8 cellular contexts compared by ENCODE assay signal in genomic region chr12:122225683-122226365, GRCh38. TPM values are rescaled to one million over a fixed set of nuclear protein-coding genes. Genes with fewer than 3 reads are reported as not detected.
A peak's percentile ranks its signal among the peaks of the same experiment; 100 is the strongest.
DNase-seq lines count a peak whose midpoint lies in the region; ATAC-seq and TF ChIP-seq lines count a peak whose summit lies in the region.

DIABLO (minus strand) TSS chr12:122226052; CDS start chr12:122226014, 38 bp downstream.

- peaks cover 6% of the 10 kb centered on the region for H3K36me3 Mint-ChIP-seq in activated naive CD4-positive, alpha-beta T cell treated with anti-CD3 and anti-CD28 coated beads, Interleukin-2, amount 50 U/mL, for 24 hours

- H3K4me3 Mint-ChIP-seq in activated naive CD4-positive, alpha-beta T cell treated with anti-CD3 and anti-CD28 coated beads, Interleukin-2, amount 50 U/mL, for 24 hours: peak within 1 kb of the TSS; percentile 85

- TF ChIP-seq POLR2A in suprapubic skin (IDR thresholded peaks at IDR 0.05): peak; percentile 89 to 95

- H3K4me1 ChIP-seq in suprapubic skin: peaks cover 23% of the 10 kb centered on the region

- H3K27ac ChIP-seq in suprapubic skin: peak within 1 kb of the TSS; percentile 97

- TF ChIP-seq CTCF in GM06990 (IDR thresholded peaks at IDR 0.05; ENCODE audit: insufficient read depth, low read length, poor library complexity, severe bottlenecking): no peak
- TF ChIP-seq CTCF in suprapubic skin (IDR thresholded peaks at IDR 0.05): no peak

- no peaks in the 10 kb centered on the region for H3K27me3 Mint-ChIP-seq in activated naive CD4-positive, alpha-beta T cell treated with anti-CD3 and anti-CD28 coated beads, Interleukin-2, amount 50 U/mL, for 24 hours

- H3K36me3 ChIP-seq in GM06990 (ENCODE audit: control insufficient read depth, insufficient read depth, low read length) (peaks cover 6% of the 10 kb centered on the region), suprapubic skin (peaks cover 26% of the 10 kb centered on the region)

- ATAC-seq in HG02588 (IDR thresholded peaks at IDR 0.05; ENCODE audit: unreplicated experiment) (peak; percentile 86), SK-N-SH treated with all-trans-retinoic acid at 6 μM for 48 hours (peak; percentile 94)

- H3K27me3 ChIP-seq in GM06990 (replicated peaks; ENCODE audit: control insufficient read depth, insufficient read depth, low read length): no peaks in the 10 kb centered on the region
- H3K27me3 ChIP-seq in suprapubic skin: no peaks in the 10 kb centered on the region

- H3K27ac Mint-ChIP-seq in activated naive CD4-positive, alpha-beta T cell treated with anti-CD3 and anti-CD28 coated beads, Interleukin-2, amount 50 U/mL, for 24 hours: peak within 1 kb of the TSS; percentile 91

- H3K4me3 ChIP-seq in GM06990 (replicated peaks; ENCODE audit: low read depth, low read length): peak within 1 kb of the TSS; percentile 97
- peak within 1 kb of the TSS; percentile 93 for H3K4me3 ChIP-seq in suprapubic skin

- DNase-seq in GM06990 (ENCODE audit: extremely low read depth, insufficient read length) (peak; percentile 99), NCI-H1092 (lab: John Stamatoyannopoulos, UW) (peak; percentile 98), germinal center (ENCODE audit: low spot score) (peak; percentile 97), nucleus accumbens (lab: John Stamatoyannopoulos, UW) (peak; percentile 85 to 100 (median 100)), suprapubic skin (ENCODE audit: low spot score in 2 of 2) (peak; percentile 100)

- no peaks in the 10 kb centered on the region for H3K9me3 ChIP-seq in suprapubic skin

- peaks cover 47% of the 10 kb centered on the region for H3K4me1 Mint-ChIP-seq in activated naive CD4-positive, alpha-beta T cell treated with anti-CD3 and anti-CD28 coated beads, Interleukin-2, amount 50 U/mL, for 24 hours

- H3K9me3 Mint-ChIP-seq in activated naive CD4-positive, alpha-beta T cell treated with anti-CD3 and anti-CD28 coated beads, Interleukin-2, amount 50 U/mL, for 24 hours: no peaks in the 10 kb centered on the region

- no peak for TF ChIP-seq EP300 in suprapubic skin (IDR thresholded peaks at IDR 0.05)

- no CpG with 5 or more reads among the region's 74 CpGs for WGBS in suprapubic skin

TF ChIP-seq in SK-N-SH treated with all-trans-retinoic acid at 6 μM for 48 hours, 23 proteins besides CTCF, POLR2A, EP300 and RAD21:
- TF ChIP-seq GLIS3 (CRISPR knock-in tag; IDR thresholded peaks at IDR 0.05) (0 out of 2 replicates have a peak, but pooled peaks have one; percentile 31), CSRNP3 (CRISPR knock-in tag; IDR thresholded peaks at IDR 0.05) (0 out of 2 replicates have a peak, but pooled peaks have one; percentile 42)
- TF ChIP-seq, protein P1, sequence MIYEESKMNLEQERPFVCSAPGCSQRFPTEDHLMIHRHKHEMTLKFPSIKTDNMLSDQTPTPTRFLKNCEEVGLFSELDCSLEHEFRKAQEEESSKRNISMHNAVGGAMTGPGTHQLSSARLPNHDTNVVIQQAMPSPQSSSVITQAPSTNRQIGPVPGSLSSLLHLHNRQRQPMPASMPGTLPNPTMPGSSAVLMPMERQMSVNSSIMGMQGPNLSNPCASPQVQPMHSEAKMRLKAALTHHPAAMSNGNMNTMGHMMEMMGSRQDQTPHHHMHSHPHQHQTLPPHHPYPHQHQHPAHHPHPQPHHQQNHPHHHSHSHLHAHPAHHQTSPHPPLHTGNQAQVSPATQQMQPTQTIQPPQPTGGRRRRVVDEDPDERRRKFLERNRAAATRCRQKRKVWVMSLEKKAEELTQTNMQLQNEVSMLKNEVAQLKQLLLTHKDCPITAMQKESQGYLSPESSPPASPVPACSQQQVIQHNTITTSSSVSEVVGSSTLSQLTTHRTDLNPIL (CRISPR knock-in tag; IDR thresholded peaks at IDR 0.05; ENCODE audit: low read depth): no peak
TF ChIP-seq in SK-N-SH treated with all-trans-retinoic acid at 6 μM for 48 hours: peak in this region for 2.

RNA-seq across cellular contexts. Expression of gene DIABLO, which starts in this region (rescaled TPM):
- total RNA-seq in suprapubic skin: 10 to 100 TPM; 33.3 to 58.3 (median 53.3) TPM

Comparison
In these comparisons a context has a peak if more than half of its experiments do, and no peak if none do; other contexts are left out.
1. Peak in every context shown above with its lines: DNase-seq, ATAC-seq, H3K4me3 ChIP-seq and H3K27ac ChIP-seq.